Comparison of ENCODE assay signal across 1 cellular context in the genomic region with DNA sequence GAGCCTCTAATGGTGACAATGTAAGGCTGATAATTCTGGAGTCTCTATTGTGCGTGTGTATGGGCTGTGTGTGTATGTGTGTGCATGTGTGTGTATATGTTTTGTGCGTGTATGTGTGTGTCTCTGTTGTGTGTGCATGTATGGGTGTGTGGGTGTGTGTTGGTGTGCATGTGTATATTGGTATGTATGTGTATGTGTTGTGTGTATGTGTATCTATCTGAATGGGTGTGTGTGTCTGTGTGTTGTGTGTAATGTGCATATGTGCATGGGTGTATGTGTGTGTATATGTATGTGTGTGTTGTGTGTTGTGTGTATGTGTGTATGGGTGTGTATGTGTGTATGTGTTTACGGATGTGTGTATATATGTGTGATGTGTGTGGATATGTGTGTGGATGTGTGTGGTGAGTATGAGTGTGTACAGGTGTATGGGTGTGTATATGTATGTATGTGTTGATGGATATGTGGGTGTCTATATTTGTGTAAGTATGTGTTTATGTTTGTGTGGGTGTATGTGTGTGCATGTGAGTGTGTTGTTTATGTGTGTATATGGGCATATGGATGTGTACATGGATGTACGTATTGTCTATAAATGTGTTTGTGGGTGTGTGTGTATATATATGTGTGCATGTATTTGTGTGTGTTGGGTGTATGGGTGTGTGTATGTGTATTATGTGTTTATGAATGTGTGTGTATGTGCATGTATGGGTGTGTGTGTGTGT.
TF ChIP-seq lines count a peak whose summit lies in the region.

No MANE protein-coding gene starts in this region.

TF ChIP-seq in HEK293, 187 proteins besides CTCF, POLR2A, EP300 and RAD21 (continued from another document and continues in another):
- TF ChIP-seq ZNF2 (tag by site-specific recombination; IDR thresholded peaks at IDR 0.05) = no peak
- TF ChIP-seq ZBTB21 (tag by site-specific recombination; IDR thresholded peaks at IDR 0.05) = no peak
- TF ChIP-seq, protein P1, sequence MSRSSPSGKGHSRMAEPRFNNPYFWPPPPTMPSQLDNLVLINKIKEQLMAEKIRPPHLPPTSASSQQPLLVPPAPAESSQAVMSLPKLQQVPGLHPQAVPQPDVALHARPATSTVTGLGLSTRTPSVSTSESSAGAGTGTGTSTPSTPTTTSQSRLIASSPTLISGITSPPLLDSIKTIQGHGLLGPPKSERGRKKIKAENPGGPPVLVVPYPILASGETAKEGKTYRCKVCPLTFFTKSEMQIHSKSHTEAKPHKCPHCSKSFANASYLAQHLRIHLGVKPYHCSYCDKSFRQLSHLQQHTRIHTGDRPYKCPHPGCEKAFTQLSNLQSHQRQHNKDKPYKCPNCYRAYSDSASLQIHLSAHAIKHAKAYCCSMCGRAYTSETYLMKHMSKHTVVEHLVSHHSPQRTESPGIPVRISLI (tag by site-specific recombination; IDR thresholded peaks at IDR 0.05) = no peak
- no peak; the same call in 1 of the 2 replicates for TF ChIP-seq ZNF707 (tag by site-specific recombination; IDR thresholded peaks at IDR 0.05)
- no peak for TF ChIP-seq ZNF426 (tag by site-specific recombination; IDR thresholded peaks at IDR 0.05)
- TF ChIP-seq, protein P2, sequence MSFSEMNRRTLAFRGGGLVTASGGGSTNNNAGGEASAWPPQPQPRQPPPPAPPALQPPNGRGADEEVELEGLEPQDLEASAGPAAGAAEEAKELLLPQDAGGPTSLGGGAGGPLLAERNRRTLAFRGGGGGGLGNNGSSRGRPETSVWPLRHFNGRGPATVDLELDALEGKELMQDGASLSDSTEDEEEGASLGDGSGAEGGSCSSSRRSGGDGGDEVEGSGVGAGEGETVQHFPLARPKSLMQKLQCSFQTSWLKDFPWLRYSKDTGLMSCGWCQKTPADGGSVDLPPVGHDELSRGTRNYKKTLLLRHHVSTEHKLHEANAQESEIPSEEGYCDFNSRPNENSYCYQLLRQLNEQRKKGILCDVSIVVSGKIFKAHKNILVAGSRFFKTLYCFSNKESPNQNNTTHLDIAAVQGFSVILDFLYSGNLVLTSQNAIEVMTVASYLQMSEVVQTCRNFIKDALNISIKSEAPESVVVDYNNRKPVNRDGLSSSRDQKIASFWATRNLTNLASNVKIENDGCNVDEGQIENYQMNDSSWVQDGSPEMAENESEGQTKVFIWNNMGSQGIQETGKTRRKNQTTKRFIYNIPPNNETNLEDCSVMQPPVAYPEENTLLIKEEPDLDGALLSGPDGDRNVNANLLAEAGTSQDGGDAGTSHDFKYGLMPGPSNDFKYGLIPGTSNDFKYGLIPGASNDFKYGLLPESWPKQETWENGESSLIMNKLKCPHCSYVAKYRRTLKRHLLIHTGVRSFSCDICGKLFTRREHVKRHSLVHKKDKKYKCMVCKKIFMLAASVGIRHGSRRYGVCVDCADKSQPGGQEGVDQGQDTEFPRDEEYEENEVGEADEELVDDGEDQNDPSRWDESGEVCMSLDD (tag by site-specific recombination; IDR thresholded peaks at IDR 0.05) = no peak
- no peak for TF ChIP-seq ZNF366 (tag by site-specific recombination; conservative IDR thresholded peaks at IDR 0.05)
- TF ChIP-seq MEIS1 (CRISPR knock-in tag; IDR thresholded peaks at IDR 0.05; ENCODE audit: borderline replicate concordance) = no peak
- TF ChIP-seq, protein P3, sequence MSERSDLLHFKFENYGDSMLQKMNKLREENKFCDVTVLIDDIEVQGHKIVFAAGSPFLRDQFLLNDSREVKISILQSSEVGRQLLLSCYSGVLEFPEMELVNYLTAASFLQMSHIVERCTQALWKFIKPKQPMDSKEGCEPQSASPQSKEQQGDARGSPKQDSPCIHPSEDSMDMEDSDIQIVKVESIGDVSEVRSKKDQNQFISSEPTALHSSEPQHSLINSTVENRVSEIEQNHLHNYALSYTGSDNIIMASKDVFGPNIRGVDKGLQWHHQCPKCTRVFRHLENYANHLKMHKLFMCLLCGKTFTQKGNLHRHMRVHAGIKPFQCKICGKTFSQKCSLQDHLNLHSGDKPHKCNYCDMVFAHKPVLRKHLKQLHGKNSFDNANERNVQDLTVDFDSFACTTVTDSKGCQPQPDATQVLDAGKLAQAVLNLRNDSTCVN (tag by site-specific recombination; optimal IDR thresholded peaks at IDR 0.05) = no peak
- TF ChIP-seq ZNF626 (tag by site-specific recombination; IDR thresholded peaks at IDR 0.05) = no peak
- TF ChIP-seq, protein P4, sequence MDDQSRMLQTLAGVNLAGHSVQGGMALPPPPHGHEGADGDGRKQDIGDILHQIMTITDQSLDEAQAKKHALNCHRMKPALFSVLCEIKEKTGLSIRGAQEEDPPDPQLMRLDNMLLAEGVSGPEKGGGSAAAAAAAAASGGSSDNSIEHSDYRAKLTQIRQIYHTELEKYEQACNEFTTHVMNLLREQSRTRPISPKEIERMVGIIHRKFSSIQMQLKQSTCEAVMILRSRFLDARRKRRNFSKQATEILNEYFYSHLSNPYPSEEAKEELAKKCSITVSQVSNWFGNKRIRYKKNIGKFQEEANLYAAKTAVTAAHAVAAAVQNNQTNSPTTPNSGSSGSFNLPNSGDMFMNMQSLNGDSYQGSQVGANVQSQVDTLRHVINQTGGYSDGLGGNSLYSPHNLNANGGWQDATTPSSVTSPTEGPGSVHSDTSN (CRISPR knock-in tag; IDR thresholded peaks at IDR 0.05) = no peak
- TF ChIP-seq ZBTB1 (tag by site-specific recombination; IDR thresholded peaks at IDR 0.05) = no peak
- TF ChIP-seq, protein P5, sequence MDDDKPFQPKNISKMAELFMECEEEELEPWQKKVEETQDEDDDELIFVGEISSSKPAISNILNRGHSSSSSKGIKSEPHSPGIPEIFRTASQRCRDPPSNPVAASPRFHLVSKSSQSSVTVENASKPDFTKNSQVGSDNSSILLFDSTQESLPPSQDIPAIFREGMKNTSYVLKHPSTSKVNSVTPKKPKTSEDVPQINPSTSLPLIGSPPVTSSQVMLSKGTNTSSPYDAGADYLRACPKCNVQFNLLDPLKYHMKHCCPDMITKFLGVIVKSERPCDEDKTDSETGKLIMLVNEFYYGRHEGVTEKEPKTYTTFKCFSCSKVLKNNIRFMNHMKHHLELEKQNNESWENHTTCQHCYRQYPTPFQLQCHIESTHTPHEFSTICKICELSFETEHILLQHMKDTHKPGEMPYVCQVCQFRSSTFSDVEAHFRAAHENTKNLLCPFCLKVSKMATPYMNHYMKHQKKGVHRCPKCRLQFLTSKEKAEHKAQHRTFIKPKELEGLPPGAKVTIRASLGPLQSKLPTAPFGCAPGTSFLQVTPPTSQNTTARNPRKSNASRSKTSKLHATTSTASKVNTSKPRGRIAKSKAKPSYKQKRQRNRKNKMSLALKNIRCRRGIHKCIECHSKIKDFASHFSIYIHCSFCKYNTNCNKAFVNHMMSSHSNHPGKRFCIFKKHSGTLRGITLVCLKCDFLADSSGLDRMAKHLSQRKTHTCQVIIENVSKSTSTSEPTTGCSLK (tag by site-specific recombination; IDR thresholded peaks at IDR 0.05) = 0 out of 2 replicates have a peak, but pooled peaks have one; percentile 79
- TF ChIP-seq ZNF549 (tag by site-specific recombination; IDR thresholded peaks at IDR 0.05) = no peak
- no peak for TF ChIP-seq ZNF837 (tag by site-specific recombination; IDR thresholded peaks at IDR 0.05)
- TF ChIP-seq ZNF624 (tag by site-specific recombination; IDR thresholded peaks at IDR 0.05) = no peak
- TF ChIP-seq TCF7L2 (IDR thresholded peaks at IDR 0.05; ENCODE audit: borderline replicate concordance, low read depth, low read length) = no peak
- no peak for TF ChIP-seq ZNF654 (tag by site-specific recombination; IDR thresholded peaks at IDR 0.05; ENCODE audit: low read depth)
- no peak for TF ChIP-seq ZNF423 (tag by site-specific recombination; IDR thresholded peaks at IDR 0.05)
- peak; percentile 60; the same call in 1 of the 2 replicates for TF ChIP-seq ZNF239 (tag by site-specific recombination; IDR thresholded peaks at IDR 0.05)
- TF ChIP-seq, protein P6, sequence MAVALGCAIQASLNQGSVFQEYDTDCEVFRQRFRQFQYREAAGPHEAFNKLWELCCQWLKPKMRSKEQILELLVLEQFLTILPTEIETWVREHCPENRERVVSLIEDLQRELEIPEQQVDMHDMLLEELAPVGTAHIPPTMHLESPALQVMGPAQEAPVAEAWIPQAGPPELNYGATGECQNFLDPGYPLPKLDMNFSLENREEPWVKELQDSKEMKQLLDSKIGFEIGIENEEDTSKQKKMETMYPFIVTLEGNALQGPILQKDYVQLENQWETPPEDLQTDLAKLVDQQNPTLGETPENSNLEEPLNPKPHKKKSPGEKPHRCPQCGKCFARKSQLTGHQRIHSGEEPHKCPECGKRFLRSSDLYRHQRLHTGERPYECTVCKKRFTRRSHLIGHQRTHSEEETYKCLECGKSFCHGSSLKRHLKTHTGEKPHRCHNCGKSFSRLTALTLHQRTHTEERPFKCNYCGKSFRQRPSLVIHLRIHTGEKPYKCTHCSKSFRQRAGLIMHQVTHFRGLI (tag by site-specific recombination; IDR thresholded peaks at IDR 0.05) = no peak
- no peak for TF ChIP-seq BCL11B (tag by site-specific recombination; IDR thresholded peaks at IDR 0.05; ENCODE audit: low read depth)
- TF ChIP-seq TRIM28 (IDR thresholded peaks at IDR 0.05; ENCODE audit: borderline replicate concordance, low read length) = no peak
- TF ChIP-seq ZNF302 (tag by site-specific recombination; IDR thresholded peaks at IDR 0.05; ENCODE audit: low read depth) = no peak
- no peak for TF ChIP-seq KLF7 (tag by site-specific recombination; IDR thresholded peaks at IDR 0.05; ENCODE audit: borderline replicate concordance)
- 0 out of 2 replicates have a peak, but pooled peaks have one; percentile 11 for TF ChIP-seq ZNF175 (tag by site-specific recombination; IDR thresholded peaks at IDR 0.05)
- TF ChIP-seq, protein P7, sequence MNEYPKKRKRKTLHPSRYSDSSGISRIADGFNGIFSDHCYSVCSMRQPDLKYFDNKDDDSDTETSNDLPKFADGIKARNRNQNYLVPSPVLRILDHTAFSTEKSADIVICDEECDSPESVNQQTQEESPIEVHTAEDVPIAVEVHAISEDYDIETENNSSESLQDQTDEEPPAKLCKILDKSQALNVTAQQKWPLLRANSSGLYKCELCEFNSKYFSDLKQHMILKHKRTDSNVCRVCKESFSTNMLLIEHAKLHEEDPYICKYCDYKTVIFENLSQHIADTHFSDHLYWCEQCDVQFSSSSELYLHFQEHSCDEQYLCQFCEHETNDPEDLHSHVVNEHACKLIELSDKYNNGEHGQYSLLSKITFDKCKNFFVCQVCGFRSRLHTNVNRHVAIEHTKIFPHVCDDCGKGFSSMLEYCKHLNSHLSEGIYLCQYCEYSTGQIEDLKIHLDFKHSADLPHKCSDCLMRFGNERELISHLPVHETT (tag by site-specific recombination; IDR thresholded peaks at IDR 0.05) = no peak
- TF ChIP-seq ZNF48 (tag by site-specific recombination; IDR thresholded peaks at IDR 0.05) = no peak
- TF ChIP-seq ZNF558 (tag by site-specific recombination; IDR thresholded peaks at IDR 0.05) = no peak
- TF ChIP-seq, protein P8, sequence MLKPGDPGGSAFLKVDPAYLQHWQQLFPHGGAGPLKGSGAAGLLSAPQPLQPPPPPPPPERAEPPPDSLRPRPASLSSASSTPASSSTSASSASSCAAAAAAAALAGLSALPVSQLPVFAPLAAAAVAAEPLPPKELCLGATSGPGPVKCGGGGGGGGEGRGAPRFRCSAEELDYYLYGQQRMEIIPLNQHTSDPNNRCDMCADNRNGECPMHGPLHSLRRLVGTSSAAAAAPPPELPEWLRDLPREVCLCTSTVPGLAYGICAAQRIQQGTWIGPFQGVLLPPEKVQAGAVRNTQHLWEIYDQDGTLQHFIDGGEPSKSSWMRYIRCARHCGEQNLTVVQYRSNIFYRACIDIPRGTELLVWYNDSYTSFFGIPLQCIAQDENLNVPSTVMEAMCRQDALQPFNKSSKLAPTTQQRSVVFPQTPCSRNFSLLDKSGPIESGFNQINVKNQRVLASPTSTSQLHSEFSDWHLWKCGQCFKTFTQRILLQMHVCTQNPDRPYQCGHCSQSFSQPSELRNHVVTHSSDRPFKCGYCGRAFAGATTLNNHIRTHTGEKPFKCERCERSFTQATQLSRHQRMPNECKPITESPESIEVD (tag by site-specific recombination; IDR thresholded peaks at IDR 0.05) = no peak
- TF ChIP-seq ZNF24 (tag by site-specific recombination; IDR thresholded peaks at IDR 0.05) = no peak
- TF ChIP-seq, protein P9, sequence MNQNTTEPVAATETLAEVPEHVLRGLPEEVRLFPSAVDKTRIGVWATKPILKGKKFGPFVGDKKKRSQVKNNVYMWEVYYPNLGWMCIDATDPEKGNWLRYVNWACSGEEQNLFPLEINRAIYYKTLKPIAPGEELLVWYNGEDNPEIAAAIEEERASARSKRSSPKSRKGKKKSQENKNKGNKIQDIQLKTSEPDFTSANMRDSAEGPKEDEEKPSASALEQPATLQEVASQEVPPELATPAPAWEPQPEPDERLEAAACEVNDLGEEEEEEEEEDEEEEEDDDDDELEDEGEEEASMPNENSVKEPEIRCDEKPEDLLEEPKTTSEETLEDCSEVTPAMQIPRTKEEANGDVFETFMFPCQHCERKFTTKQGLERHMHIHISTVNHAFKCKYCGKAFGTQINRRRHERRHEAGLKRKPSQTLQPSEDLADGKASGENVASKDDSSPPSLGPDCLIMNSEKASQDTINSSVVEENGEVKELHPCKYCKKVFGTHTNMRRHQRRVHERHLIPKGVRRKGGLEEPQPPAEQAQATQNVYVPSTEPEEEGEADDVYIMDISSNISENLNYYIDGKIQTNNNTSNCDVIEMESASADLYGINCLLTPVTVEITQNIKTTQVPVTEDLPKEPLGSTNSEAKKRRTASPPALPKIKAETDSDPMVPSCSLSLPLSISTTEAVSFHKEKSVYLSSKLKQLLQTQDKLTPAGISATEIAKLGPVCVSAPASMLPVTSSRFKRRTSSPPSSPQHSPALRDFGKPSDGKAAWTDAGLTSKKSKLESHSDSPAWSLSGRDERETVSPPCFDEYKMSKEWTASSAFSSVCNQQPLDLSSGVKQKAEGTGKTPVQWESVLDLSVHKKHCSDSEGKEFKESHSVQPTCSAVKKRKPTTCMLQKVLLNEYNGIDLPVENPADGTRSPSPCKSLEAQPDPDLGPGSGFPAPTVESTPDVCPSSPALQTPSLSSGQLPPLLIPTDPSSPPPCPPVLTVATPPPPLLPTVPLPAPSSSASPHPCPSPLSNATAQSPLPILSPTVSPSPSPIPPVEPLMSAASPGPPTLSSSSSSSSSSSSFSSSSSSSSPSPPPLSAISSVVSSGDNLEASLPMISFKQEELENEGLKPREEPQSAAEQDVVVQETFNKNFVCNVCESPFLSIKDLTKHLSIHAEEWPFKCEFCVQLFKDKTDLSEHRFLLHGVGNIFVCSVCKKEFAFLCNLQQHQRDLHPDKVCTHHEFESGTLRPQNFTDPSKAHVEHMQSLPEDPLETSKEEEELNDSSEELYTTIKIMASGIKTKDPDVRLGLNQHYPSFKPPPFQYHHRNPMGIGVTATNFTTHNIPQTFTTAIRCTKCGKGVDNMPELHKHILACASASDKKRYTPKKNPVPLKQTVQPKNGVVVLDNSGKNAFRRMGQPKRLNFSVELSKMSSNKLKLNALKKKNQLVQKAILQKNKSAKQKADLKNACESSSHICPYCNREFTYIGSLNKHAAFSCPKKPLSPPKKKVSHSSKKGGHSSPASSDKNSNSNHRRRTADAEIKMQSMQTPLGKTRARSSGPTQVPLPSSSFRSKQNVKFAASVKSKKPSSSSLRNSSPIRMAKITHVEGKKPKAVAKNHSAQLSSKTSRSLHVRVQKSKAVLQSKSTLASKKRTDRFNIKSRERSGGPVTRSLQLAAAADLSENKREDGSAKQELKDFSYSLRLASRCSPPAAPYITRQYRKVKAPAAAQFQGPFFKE (tag by site-specific recombination; IDR thresholded peaks at IDR 0.05; ENCODE audit: borderline replicate concordance) = no peak
- TF ChIP-seq OVOL3 (tag by site-specific recombination; IDR thresholded peaks at IDR 0.05) = 0 out of 2 replicates have a peak, but pooled peaks have one; percentile 11
- TF ChIP-seq ZNF776 (tag by site-specific recombination; IDR thresholded peaks at IDR 0.05; ENCODE audit: borderline replicate concordance) = peak; percentile 32
- no peak for TF ChIP-seq ZNF350 (tag by site-specific recombination; IDR thresholded peaks at IDR 0.05)
